ENCODE assay signal across 2 cellular contexts in genomic region chr6:31927868-31928671, GRCh38.
A peak's percentile ranks its signal among the peaks of the same experiment; 100 is the strongest.
TF ChIP-seq lines count a peak whose summit lies in the region.

No MANE protein-coding gene starts in this region.

TF ChIP-seq in K562, 482 proteins besides CTCF, POLR2A, EP300 and RAD21:
- no peak for TF ChIP-seq GTF2F1 (IDR thresholded peaks at IDR 0.05; ENCODE audit: low read depth, low read length)
- TF ChIP-seq NR2C1 (IDR thresholded peaks at IDR 0.05): no peak
- 0 out of 2 replicates have a peak, but pooled peaks have one; percentile 5 for TF ChIP-seq NR2C1 (tag; IDR thresholded peaks at IDR 0.05)
- 0 out of 2 replicates have a peak, but pooled peaks have one; percentile 65 for TF ChIP-seq ZNF175 (CRISPR knock-in tag; IDR thresholded peaks at IDR 0.05; ENCODE audit: low read depth)

TF ChIP-seq in liver, 16 proteins besides CTCF, POLR2A, EP300 and RAD21:
- TF ChIP-seq RXRA (IDR thresholded peaks at IDR 0.05) (no peak), FOXA2 (IDR thresholded peaks at IDR 0.05) (no peak), MAX (IDR thresholded peaks at IDR 0.05) (no peak), SP1 (IDR thresholded peaks at IDR 0.05) (no peak), NR2F2 (IDR thresholded peaks at IDR 0.05) (no peak), GABPA (IDR thresholded peaks at IDR 0.05 in 1 of 2, conservative IDR thresholded peaks at IDR 0.05 in 1 of 2) (no peak)
